1 cellular context compared by ENCODE assay signal in the genomic region with DNA sequence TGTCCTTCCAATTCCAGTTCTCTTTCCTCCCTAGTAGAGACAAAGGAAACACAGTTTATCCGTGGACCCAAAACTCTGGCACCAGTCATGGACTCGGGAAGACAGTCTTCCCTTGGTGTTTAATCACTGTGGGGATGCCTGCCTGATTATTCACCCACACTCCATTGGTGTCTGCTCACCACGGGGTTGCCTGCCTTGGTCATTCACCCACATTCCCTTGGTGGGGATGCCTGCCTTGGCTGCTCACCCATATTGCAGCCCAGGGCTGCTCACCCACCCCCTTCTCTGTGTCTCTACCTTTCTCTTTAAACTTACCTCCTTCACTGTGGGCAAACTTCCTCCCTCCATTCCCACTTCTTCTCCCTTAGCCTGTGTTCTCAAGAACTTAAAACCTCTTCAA. TPM values are rescaled to one million over a fixed set of nuclear protein-coding genes. Genes with fewer than 3 reads are reported as not detected.
"Had no signal": no experiment of that assay in that cellular context is flagged by ENCODE, and none has a peak within 500 bp of the region (broad histone marks: within the 10 kb centered on the region; RNA-seq: fewer than 3 reads in every experiment).

No MANE protein-coding gene starts in this region.

RNA-seq across cellular contexts. Expression of a gene that starts 46.7 kb away (rescaled TPM):
- polyA plus RNA-seq: IgD-negative memory B cell had no signal
